In the genomic region with DNA sequence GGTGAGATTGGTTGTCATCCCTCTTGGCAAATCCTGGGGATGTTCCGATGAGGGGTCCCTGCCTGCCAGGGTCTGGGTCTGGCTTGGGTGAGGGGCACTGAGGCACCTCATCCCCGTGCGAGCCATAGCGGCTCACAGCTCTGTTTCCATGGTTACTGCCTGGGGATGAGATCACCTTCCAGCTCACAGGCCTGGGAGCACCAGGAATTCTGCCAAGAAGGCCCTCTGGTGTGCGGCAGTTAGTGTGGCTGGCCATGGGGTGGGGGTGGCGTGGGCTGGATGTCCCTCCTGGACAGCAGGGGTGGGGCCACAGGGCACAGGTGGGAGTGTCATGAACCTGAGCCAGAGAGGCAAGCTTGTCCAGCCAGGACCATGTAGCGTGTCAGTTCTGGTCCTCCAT, we compare ENCODE assay signal across 1 cellular context.
TF ChIP-seq lines count a peak whose summit lies in the region.

No MANE protein-coding gene starts in this region.

TF ChIP-seq in SK-N-SH, 30 proteins besides CTCF, POLR2A, EP300 and RAD21 (continued from another document):
- TF ChIP-seq, protein P1, sequence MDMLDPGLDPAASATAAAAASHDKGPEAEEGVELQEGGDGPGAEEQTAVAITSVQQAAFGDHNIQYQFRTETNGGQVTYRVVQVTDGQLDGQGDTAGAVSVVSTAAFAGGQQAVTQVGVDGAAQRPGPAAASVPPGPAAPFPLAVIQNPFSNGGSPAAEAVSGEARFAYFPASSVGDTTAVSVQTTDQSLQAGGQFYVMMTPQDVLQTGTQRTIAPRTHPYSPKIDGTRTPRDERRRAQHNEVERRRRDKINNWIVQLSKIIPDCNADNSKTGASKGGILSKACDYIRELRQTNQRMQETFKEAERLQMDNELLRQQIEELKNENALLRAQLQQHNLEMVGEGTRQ (IDR thresholded peaks at IDR 0.05; ENCODE audit: borderline replicate concordance, low read depth, low read length): no peak
- TF ChIP-seq, protein P2, sequence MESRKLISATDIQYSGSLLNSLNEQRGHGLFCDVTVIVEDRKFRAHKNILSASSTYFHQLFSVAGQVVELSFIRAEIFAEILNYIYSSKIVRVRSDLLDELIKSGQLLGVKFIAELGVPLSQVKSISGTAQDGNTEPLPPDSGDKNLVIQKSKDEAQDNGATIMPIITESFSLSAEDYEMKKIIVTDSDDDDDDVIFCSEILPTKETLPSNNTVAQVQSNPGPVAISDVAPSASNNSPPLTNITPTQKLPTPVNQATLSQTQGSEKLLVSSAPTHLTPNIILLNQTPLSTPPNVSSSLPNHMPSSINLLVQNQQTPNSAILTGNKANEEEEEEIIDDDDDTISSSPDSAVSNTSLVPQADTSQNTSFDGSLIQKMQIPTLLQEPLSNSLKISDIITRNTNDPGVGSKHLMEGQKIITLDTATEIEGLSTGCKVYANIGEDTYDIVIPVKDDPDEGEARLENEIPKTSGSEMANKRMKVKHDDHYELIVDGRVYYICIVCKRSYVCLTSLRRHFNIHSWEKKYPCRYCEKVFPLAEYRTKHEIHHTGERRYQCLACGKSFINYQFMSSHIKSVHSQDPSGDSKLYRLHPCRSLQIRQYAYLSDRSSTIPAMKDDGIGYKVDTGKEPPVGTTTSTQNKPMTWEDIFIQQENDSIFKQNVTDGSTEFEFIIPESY (IDR thresholded peaks at IDR 0.05; ENCODE audit: borderline replicate concordance, low read depth): no peak
- TF ChIP-seq CHD2 (IDR thresholded peaks at IDR 0.05; ENCODE audit: low read length, partially characterized antibody) (peak; percentile 58), TAF1 (IDR thresholded peaks at IDR 0.05; ENCODE audit: borderline replicate concordance, low read depth, low read length) (peak; percentile 28; the same call in 1 of the 2 replicates), GATA2 (CRISPR knock-in tag; IDR thresholded peaks at IDR 0.05) (no peak), EZH2phosphoT487 (IDR thresholded peaks at IDR 0.05; ENCODE audit: borderline replicate concordance, low read depth) (no peak), PBX3 (IDR thresholded peaks at IDR 0.05) (peak; percentile 49; the same call in 1 of the 2 replicates), RFX5 (IDR thresholded peaks at IDR 0.05; ENCODE audit: low read length) (no peak), SIN3A (IDR thresholded peaks at IDR 0.05; ENCODE audit: borderline replicate concordance, low read depth, low read length) (no peak), TCF12 (IDR thresholded peaks at IDR 0.05) (peak; percentile 83)
- TF ChIP-seq, protein P3, sequence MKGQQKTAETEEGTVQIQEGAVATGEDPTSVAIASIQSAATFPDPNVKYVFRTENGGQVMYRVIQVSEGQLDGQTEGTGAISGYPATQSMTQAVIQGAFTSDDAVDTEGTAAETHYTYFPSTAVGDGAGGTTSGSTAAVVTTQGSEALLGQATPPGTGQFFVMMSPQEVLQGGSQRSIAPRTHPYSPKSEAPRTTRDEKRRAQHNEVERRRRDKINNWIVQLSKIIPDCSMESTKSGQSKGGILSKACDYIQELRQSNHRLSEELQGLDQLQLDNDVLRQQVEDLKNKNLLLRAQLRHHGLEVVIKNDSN (IDR thresholded peaks at IDR 0.05; ENCODE audit: borderline replicate concordance, low read depth): no peak
